In genomic region chr10:129059977-129060376, GRCh38 we compare ENCODE assay signal across 1 cellular context.
TF ChIP-seq lines count a peak whose summit lies in the region.

No MANE protein-coding gene starts in this region.

TF ChIP-seq in GM23338, 12 proteins besides CTCF, POLR2A, EP300 and RAD21 (continued from another document):
- TF ChIP-seq EZH2phosphoT487 (IDR thresholded peaks at IDR 0.05; ENCODE audit: unreplicated experiment): no peak
- TF ChIP-seq, protein P1, sequence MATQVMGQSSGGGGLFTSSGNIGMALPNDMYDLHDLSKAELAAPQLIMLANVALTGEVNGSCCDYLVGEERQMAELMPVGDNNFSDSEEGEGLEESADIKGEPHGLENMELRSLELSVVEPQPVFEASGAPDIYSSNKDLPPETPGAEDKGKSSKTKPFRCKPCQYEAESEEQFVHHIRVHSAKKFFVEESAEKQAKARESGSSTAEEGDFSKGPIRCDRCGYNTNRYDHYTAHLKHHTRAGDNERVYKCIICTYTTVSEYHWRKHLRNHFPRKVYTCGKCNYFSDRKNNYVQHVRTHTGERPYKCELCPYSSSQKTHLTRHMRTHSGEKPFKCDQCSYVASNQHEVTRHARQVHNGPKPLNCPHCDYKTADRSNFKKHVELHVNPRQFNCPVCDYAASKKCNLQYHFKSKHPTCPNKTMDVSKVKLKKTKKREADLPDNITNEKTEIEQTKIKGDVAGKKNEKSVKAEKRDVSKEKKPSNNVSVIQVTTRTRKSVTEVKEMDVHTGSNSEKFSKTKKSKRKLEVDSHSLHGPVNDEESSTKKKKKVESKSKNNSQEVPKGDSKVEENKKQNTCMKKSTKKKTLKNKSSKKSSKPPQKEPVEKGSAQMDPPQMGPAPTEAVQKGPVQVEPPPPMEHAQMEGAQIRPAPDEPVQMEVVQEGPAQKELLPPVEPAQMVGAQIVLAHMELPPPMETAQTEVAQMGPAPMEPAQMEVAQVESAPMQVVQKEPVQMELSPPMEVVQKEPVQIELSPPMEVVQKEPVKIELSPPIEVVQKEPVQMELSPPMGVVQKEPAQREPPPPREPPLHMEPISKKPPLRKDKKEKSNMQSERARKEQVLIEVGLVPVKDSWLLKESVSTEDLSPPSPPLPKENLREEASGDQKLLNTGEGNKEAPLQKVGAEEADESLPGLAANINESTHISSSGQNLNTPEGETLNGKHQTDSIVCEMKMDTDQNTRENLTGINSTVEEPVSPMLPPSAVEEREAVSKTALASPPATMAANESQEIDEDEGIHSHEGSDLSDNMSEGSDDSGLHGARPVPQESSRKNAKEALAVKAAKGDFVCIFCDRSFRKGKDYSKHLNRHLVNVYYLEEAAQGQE (IDR thresholded peaks at IDR 0.05; ENCODE audit: unreplicated experiment): no peak
- TF ChIP-seq ZNF462 (CRISPR knock-in tag; IDR thresholded peaks at IDR 0.05): no peak
